Comparison of ENCODE assay signal across 13 cellular contexts in genomic region chr2:70557171-70557838, GRCh38. TPM values are rescaled to one million over a fixed set of nuclear protein-coding genes. Genes with fewer than 3 reads are reported as not detected.
A peak's percentile ranks its signal among the peaks of the same experiment; 100 is the strongest.
DNase-seq lines count a peak whose midpoint lies in the region; ATAC-seq and TF ChIP-seq lines count a peak whose summit lies in the region.
"Had no signal": no experiment of that assay in that cellular context is flagged by ENCODE, and none has a peak within 500 bp of the region (broad histone marks: within the 10 kb centered on the region; RNA-seq: fewer than 3 reads in every experiment).

No MANE protein-coding gene starts in this region.

- peaks cover 64% of the 10 kb centered on the region for H3K27me3 Mint-ChIP-seq in nephron (ENCODE audit: low read depth)

- DNase-seq in DMS79 (lab: John Stamatoyannopoulos, UW) (peak; percentile 66), NCI-H2227 (lab: John Stamatoyannopoulos, UW; ENCODE audit: unreplicated experiment) (peak; percentile 76), G401 (ENCODE audit: low spot score) (no peak), GM13977 (ENCODE audit: low spot score) (no peak)
- DNase-seq: CD8-positive, alpha-beta T cell; stimulated activated CD8-positive, alpha-beta memory T cell treated with anti-CD3 and anti-CD28 coated beads, Interleukin-4, amount 100 ng/mL, for 48 hours; SW 1271 had no signal

- ATAC-seq in HG03439 (IDR thresholded peaks at IDR 0.05; ENCODE audit: unreplicated experiment) (no peak), HG02884 (IDR thresholded peaks at IDR 0.05; ENCODE audit: unreplicated experiment) (no peak)
- ATAC-seq: CD8-positive, alpha-beta T cell had no signal

- peak overlapping the region in 1 of 3 experiments; percentile 70 for H3K27ac Mint-ChIP-seq in nephron
- H3K27ac Mint-ChIP-seq: CD8-positive, alpha-beta T cell had no signal

- no peaks in the 10 kb centered on the region for H3K9me3 Mint-ChIP-seq in nephron
- H3K9me3 Mint-ChIP-seq: CD8-positive, alpha-beta T cell had no signal

- H3K36me3 Mint-ChIP-seq in nephron (ENCODE audit: low read depth), result no peaks in the 10 kb centered on the region

- peak overlapping the region; percentile 87 for H3K27ac ChIP-seq in cingulate gyrus (ENCODE audit: low read depth, low read length)
- H3K27ac ChIP-seq: ascending aorta had no signal

- TF ChIP-seq CTCF in nephron (IDR thresholded peaks at IDR 0.05; ENCODE audit: unreplicated experiment in 3 of 3), result no peak
- no peak for TF ChIP-seq CTCF in GM13977 (IDR thresholded peaks at IDR 0.05; ENCODE audit: extremely low read depth, insufficient read depth, missing control alignments)

- H3K4me3 Mint-ChIP-seq in nephron, result peak overlapping the region; percentile 39 to 69 (median 64)
- H3K4me3 Mint-ChIP-seq: CD8-positive, alpha-beta T cell had no signal

- in situ Hi-C loops in G401 (cut with HindIII; ENCODE audit: low sequenced_read_pairs), result no loop called here
- in situ Hi-C loops in GM13977 (cut with MboI; ENCODE audit: low pct_unique_long_range_greater_than_20kb, low sequenced_read_pairs, unreplicated experiment), result no loop called here

- peaks cover 15% of the 10 kb centered on the region for H3K4me1 Mint-ChIP-seq in nephron

RNA-seq across cellular contexts. Expression of gene TGFA, which starts 3.7 kb away (rescaled TPM):
- total RNA-seq in G401 (2014; rRNA removed; shearing (Covaris generic)), result not detected in 2 replicates
- total RNA-seq: fibroblast of lung had no signal

Comparison
In these comparisons a context has a peak if more than half of its experiments do, and no peak if none do; other contexts are left out.
1. DNase-seq: peak in DMS79 (single experiment) and NCI-H2227 (single experiment); none in G401 (single experiment) and GM13977 (single experiment).